In genomic region chr1:27397106-27397505, GRCh38 we compare ENCODE assay signal across 18 cellular contexts. TPM values are rescaled to one million over a fixed set of nuclear protein-coding genes. Genes with fewer than 3 reads are reported as not detected.
A peak's percentile ranks its signal among the peaks of the same experiment; 100 is the strongest.
DNase-seq lines count a peak whose midpoint lies in the region; ATAC-seq and TF ChIP-seq lines count a peak whose summit lies in the region.
"Had no signal": no experiment of that assay in that cellular context is flagged by ENCODE, and none has a peak within 500 bp of the region (broad histone marks: within the 10 kb centered on the region; RNA-seq: fewer than 3 reads in every experiment).

No MANE protein-coding gene starts in this region.

- no peaks in the 10 kb centered on the region for H3K9me3 Mint-ChIP-seq in activated CD4-positive, alpha-beta T cell treated with anti-CD3 and anti-CD28 coated beads, Interleukin-2, amount 10 ng/mL, durations not matched to agents 7 days and 5 days
- no peaks in the 10 kb centered on the region for H3K9me3 Mint-ChIP-seq in chondrocyte (ENCODE audit: low read depth)

- no peak overlapping the region for H3K4me3 ChIP-seq in HEK293 (ENCODE audit: low read depth, low read length)
- no peak overlapping the region for H3K4me3 ChIP-seq in osteoblast (ENCODE audit: insufficient read depth, low read length)

- peaks cover 17% of the 10 kb centered on the region for H3K79me2 ChIP-seq in osteoblast (ENCODE audit: insufficient read depth, low read length)

- H3K27me3 ChIP-seq in osteoblast (ENCODE audit: insufficient read depth, low read length): peaks cover 11% of the 10 kb centered on the region

- peaks cover 8% of the 10 kb centered on the region for H3K4me1 Mint-ChIP-seq in activated CD4-positive, alpha-beta T cell treated with anti-CD3 and anti-CD28 coated beads, Interleukin-2, amount 10 ng/mL, durations not matched to agents 7 days and 5 days
- H3K4me1 Mint-ChIP-seq in chondrocyte (ENCODE audit: low read depth): peaks cover 9% of the 10 kb centered on the region

- CTCF ChIA-PET in activated CD4-positive, alpha-beta T cell treated with anti-CD3 and anti-CD28 coated beads, Interleukin-2, amount 10 ng/mL, durations not matched to agents 7 days and 5 days (lab: Charles Lee): interaction anchor here (1.0 to 6.1 kb wide), 5 partner anchors 10 to 266 kb away, joined by 4 to 112 read pairs (median 15); partner anchors contain the start of gene MAP3K6
- CTCF ChIA-PET in HEK293 (lab: Yijun Ruan, JAX): interaction anchor here (1.1 to 7.4 kb wide), 10 partner anchors 40 to 352 kb away, joined by 3 to 202 read pairs (median 8); partner anchors contain the start of gene AHDC1

- no peak overlapping the region for H3K4me2 ChIP-seq in osteoblast (ENCODE audit: insufficient read depth, low read length)

- H3K27me3 Mint-ChIP-seq in activated CD4-positive, alpha-beta T cell treated with anti-CD3 and anti-CD28 coated beads, Interleukin-2, amount 10 ng/mL, durations not matched to agents 7 days and 5 days: no peaks in the 10 kb centered on the region
- H3K27me3 Mint-ChIP-seq in chondrocyte (ENCODE audit: low read depth): peaks cover 1% of the 10 kb centered on the region
- H3K27me3 Mint-ChIP-seq: B cell had no signal

- H3K36me3 ChIP-seq in HEK293 (ENCODE audit: control insufficient read depth in 2 of 2, insufficient read depth in 1 of 2, low read length in 2 of 2) (no peaks in the 10 kb centered on the region), osteoblast (ENCODE audit: insufficient read depth, low read length) (no peaks in the 10 kb centered on the region)

- no peaks in the 10 kb centered on the region for H4K20me1 ChIP-seq in osteoblast (ENCODE audit: insufficient read depth, low read length)

- H3K27ac Mint-ChIP-seq in activated CD4-positive, alpha-beta T cell treated with anti-CD3 and anti-CD28 coated beads, Interleukin-2, amount 10 ng/mL, durations not matched to agents 7 days and 5 days: peak overlapping the region; percentile 50
- H3K27ac Mint-ChIP-seq in chondrocyte (ENCODE audit: unreplicated experiment): no peak overlapping the region
- H3K27ac Mint-ChIP-seq: B cell had no signal

- H3K9me3 ChIP-seq in HEK293 (ENCODE audit: control insufficient read depth, insufficient read depth, low read depth, low read length): no peaks in the 10 kb centered on the region
- H3K9me3 ChIP-seq in osteoblast (ENCODE audit: low read depth, low read length): no peaks in the 10 kb centered on the region

- no peak overlapping the region for H3K4me3 Mint-ChIP-seq in activated CD4-positive, alpha-beta T cell treated with anti-CD3 and anti-CD28 coated beads, Interleukin-2, amount 10 ng/mL, durations not matched to agents 7 days and 5 days
- H3K4me3 Mint-ChIP-seq in chondrocyte (ENCODE audit: unreplicated experiment): no peak overlapping the region
- H3K4me3 Mint-ChIP-seq: B cell had no signal

- no peak for DNase-seq in activated CD4-positive, alpha-beta T cell treated with anti-CD3 and anti-CD28 coated beads, Interleukin-2, amount 10 ng/mL, durations not matched to agents 7 days and 5 days
- no peak for DNase-seq in activated CD4-positive, alpha-beta T cell treated with anti-CD3 and anti-CD28 coated beads, Interleukin-2, amount 50 U/mL, for 4 hours
- DNase-seq in chondrocyte (ENCODE audit: low spot score) (peak; percentile 41), osteoblast (ENCODE audit: insufficient read length, low spot score, missing footprints) (peak; percentile 78), T-helper 2 cell (no peak)
- DNase-seq: 8988T, DMS153, GDM1, KBM-7, NCI-H1105, NCI-H2081, NCI-H2171 treated with DMSO at 0.1 percent for 48 hours, NCI-H446 had no signal

- POLR2A ChIA-PET in activated CD4-positive, alpha-beta T cell treated with anti-CD3 and anti-CD28 coated beads, Interleukin-2, amount 10 ng/mL, durations not matched to agents 7 days and 5 days (lab: Charles Lee): no interaction called here
- POLR2A ChIA-PET in HEK293 (lab: Yijun Ruan, JAX): no interaction called here

- H2AFZ ChIP-seq in osteoblast (ENCODE audit: low read length): no peak overlapping the region

- ATAC-seq in GM21423 (IDR thresholded peaks at IDR 0.05; ENCODE audit: unreplicated experiment) (no peak), GM18498 (IDR thresholded peaks at IDR 0.05; ENCODE audit: unreplicated experiment) (no peak)

- H3K4me1 ChIP-seq in HEK293 (ENCODE audit: control insufficient read depth, insufficient read depth, low read length) (no peaks in the 10 kb centered on the region), osteoblast (ENCODE audit: insufficient read depth, low read length) (peaks cover 19% of the 10 kb centered on the region)

- H3K36me3 Mint-ChIP-seq in activated CD4-positive, alpha-beta T cell treated with anti-CD3 and anti-CD28 coated beads, Interleukin-2, amount 10 ng/mL, durations not matched to agents 7 days and 5 days (ENCODE audit: low read depth): no peaks in the 10 kb centered on the region
- no peaks in the 10 kb centered on the region for H3K36me3 Mint-ChIP-seq in chondrocyte (ENCODE audit: low read depth)

- TF ChIP-seq CTCF in HEK293 (tag by site-specific recombination; IDR thresholded peaks at IDR 0.05) (no peak), chondrocyte (IDR thresholded peaks at IDR 0.05) (no peak), osteoblast (IDR thresholded peaks at IDR 0.05; ENCODE audit: extremely low read depth, low read depth, low read length) (no peak)

- no peak overlapping the region for H3K27ac ChIP-seq in HEK293 (ENCODE audit: extremely low read depth, low read depth, low read length)
- no peak overlapping the region for H3K27ac ChIP-seq in osteoblast (ENCODE audit: low read depth, low read length)

TF ChIP-seq in HEK293, 187 proteins besides CTCF, POLR2A, EP300 and RAD21:
- 0 out of 2 replicates have a peak, but pooled peaks have one; percentile 44 for TF ChIP-seq KLF10 (tag by site-specific recombination; IDR thresholded peaks at IDR 0.05)
- no peak for TF ChIP-seq KLF7 (tag by site-specific recombination; IDR thresholded peaks at IDR 0.05; ENCODE audit: borderline replicate concordance)
- TF ChIP-seq KLF16 (tag by site-specific recombination; IDR thresholded peaks at IDR 0.05): no peak
- TF ChIP-seq ZNF555 (tag by site-specific recombination; conservative IDR thresholded peaks at IDR 0.05): no peak

RNA-seq across cellular contexts. Expression of gene GPR3, which starts 4.7 kb away (rescaled TPM):
- under 1 TPM in 1 of 2 experiments, not detected in 1; 0.21 TPM for total RNA-seq in activated CD4-positive, alpha-beta T cell treated with anti-CD3 and anti-CD28 coated beads, Interleukin-2, amount 10 ng/mL, durations not matched to agents 7 days and 5 days
- total RNA-seq in chondrocyte (0.26 to 0.56 TPM (median 0.32 TPM) in 3 replicates), osteoblast (under 0.01 and 0.36 TPM in 2 replicates)
- total RNA-seq: B cell had no signal

RNA-seq across cellular contexts. Expression of gene CD164L2, which starts 14.0 kb away (rescaled TPM):
- not detected for total RNA-seq in activated CD4-positive, alpha-beta T cell treated with anti-CD3 and anti-CD28 coated beads, Interleukin-2, amount 10 ng/mL, durations not matched to agents 7 days and 5 days
- not detected in 3 replicates for total RNA-seq in chondrocyte
- total RNA-seq in osteoblast: not detected in 2 replicates
- total RNA-seq: B cell, Daoy had no signal

RNA-seq across cellular contexts. Expression of gene FCN3, which starts 22.5 kb away (rescaled TPM):
- total RNA-seq in activated CD4-positive, alpha-beta T cell treated with anti-CD3 and anti-CD28 coated beads, Interleukin-2, amount 10 ng/mL, durations not matched to agents 7 days and 5 days: not detected
- total RNA-seq in chondrocyte (not detected in 3 replicates), osteoblast (not detected in 2 replicates)
- total RNA-seq: B cell, Daoy had no signal

RNA-seq across cellular contexts. Expression of gene MAP3K6, which starts 30.3 kb away (rescaled TPM):
- total RNA-seq in activated CD4-positive, alpha-beta T cell treated with anti-CD3 and anti-CD28 coated beads, Interleukin-2, amount 10 ng/mL, durations not matched to agents 7 days and 5 days: 1 to 10 TPM; 6.4 to 7.6 TPM
- total RNA-seq in chondrocyte: 42.0 to 54.0 TPM (median 50.3 TPM) in 3 replicates
- 25.7 and 29.8 TPM in 2 replicates for total RNA-seq in osteoblast

RNA-seq across cellular contexts. Expression of gene SYTL1, which starts 55.3 kb away (rescaled TPM):
- 100 to 1,000 TPM in 1 of 2 experiments, 10 to 100 TPM in 1; 83.5 to 106 TPM for total RNA-seq in activated CD4-positive, alpha-beta T cell treated with anti-CD3 and anti-CD28 coated beads, Interleukin-2, amount 10 ng/mL, durations not matched to agents 7 days and 5 days
- total RNA-seq in chondrocyte (0.82 to 1.2 TPM (median 0.85 TPM) in 3 replicates), osteoblast (under 0.01 TPM in 1 of 2 replicates, not detected in the other)

Comparison
In these comparisons a context has a peak if more than half of its experiments do, and no peak if none do; other contexts are left out.
1. DNase-seq: peak in chondrocyte (single experiment) and osteoblast (single experiment); none in activated CD4-positive, alpha-beta T cell treated with anti-CD3 and anti-CD28 coated beads, Interleukin-2, amount 10 ng/mL, durations not matched to agents 7 days and 5 days (single experiment), activated CD4-positive, alpha-beta T cell treated with anti-CD3 and anti-CD28 coated beads, Interleukin-2, amount 50 U/mL, for 4 hours (0 of 2) and T-helper 2 cell (0 of 5).